17 cellular contexts compared by ENCODE assay signal in the genomic region with DNA sequence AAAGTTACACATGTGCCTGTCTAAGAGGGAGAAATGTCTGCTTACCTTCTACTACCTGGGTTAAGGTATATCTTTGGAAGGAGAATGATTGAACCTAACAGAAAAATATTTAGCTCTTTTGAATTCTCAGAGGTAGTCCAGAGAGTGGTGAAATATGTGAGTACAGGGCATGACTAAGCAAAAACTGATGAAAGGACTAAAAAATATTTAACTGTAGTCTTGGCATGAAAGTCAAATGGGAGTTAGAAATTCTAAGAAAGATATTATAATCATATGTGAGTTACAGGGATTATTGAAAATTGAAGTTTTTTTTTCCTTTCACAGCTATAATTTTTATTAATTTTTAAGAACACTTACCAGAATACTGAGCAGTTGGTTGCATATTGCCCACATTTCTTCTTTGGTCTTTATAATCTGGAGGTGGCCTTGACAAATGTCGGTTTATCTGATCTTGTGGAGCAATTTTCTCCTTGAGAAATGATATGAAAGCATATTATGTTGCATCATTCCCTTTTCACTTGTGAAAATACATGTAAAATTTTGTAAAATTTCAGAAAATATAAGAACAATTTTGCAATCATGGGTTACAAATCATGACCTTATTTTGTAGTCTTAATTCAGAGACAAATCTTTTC.
DNase-seq lines count a peak whose midpoint lies in the region; ATAC-seq and TF ChIP-seq lines count a peak whose summit lies in the region.
"Had no signal": no experiment of that assay in that cellular context is flagged by ENCODE, and none has a peak within 500 bp of the region (broad histone marks: within the 10 kb centered on the region; RNA-seq: fewer than 3 reads in every experiment).

No MANE protein-coding gene starts in this region.

- H2BK5ac ChIP-seq in IMR-90 (ENCODE audit: low read depth, low read length, poor library complexity, severe bottlenecking), result peak overlapping the region; percentile 80

- peak overlapping the region; percentile 37; the same call in 1 of the 2 replicates for H3K4ac ChIP-seq in IMR-90 (ENCODE audit: low read depth, low read length)

- no peak overlapping the region for H3K4me3 ChIP-seq in IMR-90 (ENCODE audit: insufficient read depth, low read depth, low read length)
- H3K4me3 ChIP-seq in astrocyte of the spinal cord (ENCODE audit: low read depth, low read length), result no peak overlapping the region
- no peak overlapping the region for H3K4me3 ChIP-seq in ascending aorta
- H3K4me3 ChIP-seq: upper lobe of right lung had no signal

- H4K20me1 ChIP-seq in IMR-90 (ENCODE audit: insufficient read depth, low read length), result no peaks in the 10 kb centered on the region

- peak overlapping the region; percentile 72 for H2BK120ac ChIP-seq in IMR-90 (ENCODE audit: low read depth, low read length)

- H4K5ac ChIP-seq in IMR-90 (ENCODE audit: low read depth, low read length), result peak overlapping the region; percentile 87; the same call in 1 of the 2 replicates

- H3K14ac ChIP-seq in IMR-90 (replicated peaks; ENCODE audit: low read depth, low read length), result peak overlapping the region; percentile 89

- intact Hi-C loops in Calu3 (cut with micrococcal nuclease; ENCODE audit: unreplicated experiment), result no loop called here
- intact Hi-C loops in IMR-90 (cut with micrococcal nuclease), result no loop called here
- intact Hi-C loops in ascending aorta (cut with DNase I), result no loop called here

- peak overlapping the region; percentile 13 for H3K27ac Mint-ChIP-seq in Calu3 (ENCODE audit: unreplicated experiment)
- H3K27ac Mint-ChIP-seq: activated naive CD4-positive, alpha-beta T cell treated with anti-CD3 and anti-CD28 coated beads, Interleukin-2, amount 50 U/mL, for 72 hours; memory B cell; T-helper 1 cell treated with Interleukin-12 subunit alpha and Interleukin-12 subunit beta and Interleukin-4 antibody, amounts not matched to agents 30 μg/mL and 1 μg/mL, for 36 hours had no signal

- H3K9ac ChIP-seq in IMR-90 (ENCODE audit: low read depth, low read length), result no peak overlapping the region
- H3K9ac ChIP-seq: KMS-11 had no signal

- TF ChIP-seq POLR2A in IMR-90 (IDR thresholded peaks at IDR 0.05; ENCODE audit: low read depth, low read length), result no peak

- H3K4me2 ChIP-seq in IMR-90 (ENCODE audit: low read depth, low read length), result no peak overlapping the region
- H3K4me2 ChIP-seq: KMS-11 had no signal

- DNase-seq in Calu3 (no peak), IMR-90 (peak; percentile 60), astrocyte of the spinal cord (ENCODE audit: low read depth, low spot score) (peak; percentile 31), iris pigment epithelial cell (ENCODE audit: low read depth) (peak; percentile 62), cortex of kidney (lab: John Stamatoyannopoulos, UW) (no peak), ascending aorta (ENCODE audit: low spot score in 2 of 2) (no peak), DMS 273 treated with DMSO at 0.1 percent for 48 hours (lab: John Stamatoyannopoulos, UW) (no peak), caudate nucleus (lab: John Stamatoyannopoulos, UW) (no peak)
- DNase-seq: stimulated activated CD4-positive, alpha-beta T cell treated with anti-CD3 and anti-CD28 coated beads, Interleukin-15, amount 100 ng/mL, for 24 hours; stimulated activated naive CD8-positive, alpha-beta T cell treated with anti-CD3 and anti-CD28 coated beads, Interleukin-15, Interleukin-2, amounts not matched to agents 100 U/mL and 50 U/mL, for 24 hours; upper lobe of right lung had no signal

- in situ Hi-C loops in IMR-90 (cut with MboI; ENCODE audit: low sequenced_read_pairs) (no loop called here), astrocyte of the spinal cord (cut with HindIII; ENCODE audit: low sequenced_read_pairs) (no loop called here)

- H4K8ac ChIP-seq in IMR-90 (ENCODE audit: low read depth in 2 of 2, low read length in 2 of 2), result peak overlapping the region in 1 of 2 experiments; percentile 66; a peak in 1 of 4 replicates

- peaks cover 5 to 13% of the 10 kb centered on the region in 2 experiments; a peak in 1 of 4 replicates for H3K79me1 ChIP-seq in IMR-90 (ENCODE audit: low read depth in 1 of 2, low read length in 2 of 2)

- peak overlapping the region; percentile 73 for H4K91ac ChIP-seq in IMR-90 (ENCODE audit: insufficient read depth, low read depth, low read length)

- H3K4me3 Mint-ChIP-seq in Calu3 (ENCODE audit: low read depth, unreplicated experiment), result no peak overlapping the region
- H3K4me3 Mint-ChIP-seq: memory B cell; T-helper 1 cell treated with Interleukin-12 subunit alpha and Interleukin-12 subunit beta and Interleukin-4 antibody, amounts not matched to agents 30 μg/mL and 1 μg/mL, for 36 hours had no signal

- no TSS peak for BruUV-seq in Calu3 (replicated peaks; lab: Mats Ljungman, UMichigan)
- no TSS peak for BruUV-seq in IMR-90 (replicated peaks; lab: Mats Ljungman, UMichigan)

- TF ChIP-seq RAD21 in IMR-90 (IDR thresholded peaks at IDR 0.05; ENCODE audit: low read length), result no peak

- no CpG with 5 or more reads among the region's 1 CpG for WGBS in IMR-90 (ENCODE audit: extremely low coverage in 2 of 2, insufficient read length in 1 of 2), 2 experiments

- CTCF ChIA-PET in Calu3 (lab: Charles Lee), result no interaction called here
- CTCF ChIA-PET in IMR-90 (lab: Yijun Ruan, JAX), result interaction anchor here (0.8 kb wide), 1 partner anchor 832 kb away, joined by 7 read pairs; no protein-coding TSS in a partner anchor

- 0 out of 2 replicates have a peak, but pooled peaks have one; percentile 29 for ATAC-seq in IMR-90 (ENCODE audit: low read depth)
- ATAC-seq: activated CD4-positive, CD25-positive, alpha-beta regulatory T cell treated with anti-CD3 and anti-CD28 coated beads, Interleukin-2, amount 50 U/mL, for 24 hours; activated naive CD4-positive, alpha-beta T cell treated with anti-CD3 and anti-CD28 coated beads, Interleukin-2, amount 50 U/mL, for 72 hours; stimulated activated naive CD8-positive, alpha-beta T cell treated with anti-CD3 and anti-CD28 coated beads, Interleukin-15, Interleukin-2, amounts not matched to agents 100 U/mL and 50 U/mL, for 24 hours; upper lobe of right lung had no signal

- H3K18ac ChIP-seq in IMR-90 (ENCODE audit: low read depth, low read length), result peak overlapping the region; percentile 66; the same call in 1 of the 2 replicates

- peak overlapping the region; percentile 45; the same call in 1 of the 2 replicates for H2AK5ac ChIP-seq in IMR-90 (ENCODE audit: low read depth, low read length)

- H2AFZ ChIP-seq in IMR-90 (replicated peaks; ENCODE audit: low read length, poor library complexity), result no peak overlapping the region

- no peak for TF ChIP-seq CTCF in Calu3 (IDR thresholded peaks at IDR 0.05; ENCODE audit: unreplicated experiment)
- no peak for TF ChIP-seq CTCF in IMR-90 (conservative IDR thresholded peaks at IDR 0.05; ENCODE audit: low read depth, low read length)
- TF ChIP-seq CTCF in astrocyte of the spinal cord (IDR thresholded peaks at IDR 0.05; ENCODE audit: low read depth, low read length), result no peak
- no peak for TF ChIP-seq CTCF in ascending aorta (IDR thresholded peaks at IDR 0.05)

- H3K4me1 ChIP-seq in IMR-90 (ENCODE audit: control insufficient read depth, insufficient read depth, low read length) (no peaks in the 10 kb centered on the region; the same call in 1 of the 2 replicates), ascending aorta (no peaks in the 10 kb centered on the region)

- peaks cover 13% of the 10 kb centered on the region for H3K36me3 Mint-ChIP-seq in Calu3 (ENCODE audit: insufficient read depth, unreplicated experiment)

- H2BK20ac ChIP-seq in IMR-90 (ENCODE audit: low read depth, low read length), result peak overlapping the region; percentile 65; the same call in 1 of the 2 replicates

- H3K27me3 ChIP-seq in IMR-90 (ENCODE audit: control insufficient read depth, insufficient read depth, low read length) (no peaks in the 10 kb centered on the region), ascending aorta (no peaks in the 10 kb centered on the region)
- H3K27me3 ChIP-seq: upper lobe of right lung had no signal

- POLR2A ChIA-PET in IMR-90 (lab: Charles Lee; ENCODE audit: unreplicated experiment), result no interaction called here

- peaks cover 20% of the 10 kb centered on the region for H3K4me1 Mint-ChIP-seq in Calu3 (ENCODE audit: low read depth, unreplicated experiment)
- H3K4me1 Mint-ChIP-seq: memory B cell had no signal

- H3K27ac ChIP-seq in IMR-90 (ENCODE audit: insufficient read depth, low read length) (no peak overlapping the region), ascending aorta (no peak overlapping the region), caudate nucleus (ENCODE audit: low read depth, low read length) (no peak overlapping the region)
- H3K27ac ChIP-seq: C4-2B, KMS-11, upper lobe of right lung had no signal

- peaks cover 19% of the 10 kb centered on the region for H3K36me3 ChIP-seq in IMR-90 (ENCODE audit: control insufficient read depth, insufficient read depth, low read length)
- peaks cover 7 to 29% of the 10 kb centered on the region in 2 donors for H3K36me3 ChIP-seq in ascending aorta

- no peaks in the 10 kb centered on the region; the same call in none of the 2 replicates for H3K9me1 ChIP-seq in IMR-90 (ENCODE audit: insufficient read depth, low read length)

- H2BK15ac ChIP-seq in IMR-90 (ENCODE audit: low read depth, low read length), result peak overlapping the region; percentile 82; the same call in 2 of the 3 replicates

- dilution Hi-C loops in IMR-90 (cut with HindIII; ENCODE audit: low sequenced_read_pairs, unreplicated experiment), result no loop called here

- no peak overlapping the region for H3K56ac ChIP-seq in IMR-90 (ENCODE audit: extremely low read depth, insufficient read depth, low read length)

- no peaks in the 10 kb centered on the region for H3K9me3 ChIP-seq in IMR-90 (ENCODE audit: control insufficient read depth, insufficient read depth, low read length)
- H3K9me3 ChIP-seq in ascending aorta, result no peaks in the 10 kb centered on the region
- H3K9me3 ChIP-seq: upper lobe of right lung had no signal

- no peaks in the 10 kb centered on the region for H3K9me3 Mint-ChIP-seq in Calu3 (ENCODE audit: low read depth, unreplicated experiment)
- H3K9me3 Mint-ChIP-seq: activated naive CD4-positive, alpha-beta T cell treated with anti-CD3 and anti-CD28 coated beads, Interleukin-2, amount 50 U/mL, for 72 hours; memory B cell; T-helper 1 cell treated with Interleukin-12 subunit alpha and Interleukin-12 subunit beta and Interleukin-4 antibody, amounts not matched to agents 30 μg/mL and 1 μg/mL, for 36 hours had no signal

- H2AK9ac ChIP-seq in IMR-90 (replicated peaks; ENCODE audit: low read depth, low read length, poor library complexity), result no peak overlapping the region

- no peaks in the 10 kb centered on the region for H3K27me3 Mint-ChIP-seq in Calu3 (ENCODE audit: unreplicated experiment)
- H3K27me3 Mint-ChIP-seq: memory B cell had no signal

- no peak overlapping the region for H3K23ac ChIP-seq in IMR-90 (ENCODE audit: low read depth, low read length)

TF ChIP-seq in IMR-90, 13 proteins besides CTCF, POLR2A, EP300 and RAD21 (continues in another document):
- peak; percentile 97 for TF ChIP-seq NFE2L2 (IDR thresholded peaks at IDR 0.05; ENCODE audit: low read depth, low read length)
- no peak for TF ChIP-seq BHLHE40 (IDR thresholded peaks at IDR 0.05; ENCODE audit: low read depth, low read length)
- TF ChIP-seq MAFK (IDR thresholded peaks at IDR 0.05; ENCODE audit: low read depth, low read length), result peak; percentile 59; the same call in 1 of the 2 replicates
- peak; percentile 39; the same call in 1 of the 2 replicates for TF ChIP-seq CEBPB (IDR thresholded peaks at IDR 0.05; ENCODE audit: low read depth, low read length)
- TF ChIP-seq RCOR1 (IDR thresholded peaks at IDR 0.05; ENCODE audit: insufficient replicate concordance, low read length), result no peak

Comparison
In these comparisons a context has a peak if more than half of its experiments do, and no peak if none do; other contexts are left out.
1. DNase-seq: peak in IMR-90 (single experiment), astrocyte of the spinal cord (single experiment) and iris pigment epithelial cell (single experiment); none in Calu3 (single experiment), cortex of kidney (single experiment), ascending aorta (0 of 2), DMS 273 treated with DMSO at 0.1 percent for 48 hours (single experiment) and caudate nucleus (0 of 61).